20 cellular contexts compared by ENCODE assay signal in genomic region chr17:28476076-28476475, GRCh38. TPM values are rescaled to one million over a fixed set of nuclear protein-coding genes. Genes with fewer than 3 reads are reported as not detected.
"Had no signal": no experiment of that assay in that cellular context is flagged by ENCODE, and none has a peak within 500 bp of the region (broad histone marks: within the 10 kb centered on the region; RNA-seq: fewer than 3 reads in every experiment).

No MANE protein-coding gene starts in this region.

- ATAC-seq: left cardiac atrium, right lobe of liver had no signal

- DNase-seq: activated CD4-positive, alpha-beta T cell treated with anti-CD3 and anti-CD28 coated beads, Interleukin-2, amount 50 U/mL, for 4 hours; activated CD4-positive, CD25-positive, alpha-beta regulatory T cell treated with anti-CD3 and anti-CD28 coated beads, Interleukin-2, amount 50 U/mL, for 72 hours; activated naive CD4-positive, alpha-beta T cell treated with anti-CD3 and anti-CD28 coated beads, Interleukin-2, amount 50 U/mL, for 16 hours; activated T-cell treated with anti-CD3 and anti-CD28 coated beads, Interleukin-2, amount 50 U/mL, for 72 hours; brain microvascular endothelial cell; esophagus squamous epithelium; foreskin fibroblast; glutamatergic neuron; immature natural killer cell; left cardiac atrium; nucleus accumbens; right lobe of liver; stimulated activated CD4-positive, alpha-beta T cell treated with anti-CD3 and anti-CD28 coated beads, Interleukin-2, amount 100 ng/mL, for 48 hours; testis had no signal

- H3K27me3 Mint-ChIP-seq: naive thymus-derived CD4-positive, alpha-beta T cell; stimulated activated naive CD8-positive, alpha-beta T cell treated with anti-CD3 and anti-CD28 coated beads, Interleukin-15, Interleukin-2, amounts not matched to agents 100 ng/mL and 50 ng/mL, for 24 hours had no signal

- H3K4me1 ChIP-seq: esophagus squamous epithelium, prostate gland, right lobe of liver, testis had no signal

- H3K9me3 ChIP-seq: esophagus squamous epithelium, prostate gland, right lobe of liver, testis had no signal

- H3K27ac Mint-ChIP-seq: activated T-cell treated with anti-CD3 and anti-CD28 coated beads, Interleukin-2, amount 50 U/mL, for 72 hours; immature natural killer cell had no signal

- H3K27me3 ChIP-seq: esophagus squamous epithelium, right lobe of liver, testis had no signal

- H3K27ac ChIP-seq: brain microvascular endothelial cell, esophagus squamous epithelium, prostate gland, right lobe of liver, testis had no signal

- H3K36me3 ChIP-seq: brain microvascular endothelial cell, esophagus squamous epithelium, prostate gland, right lobe of liver had no signal

- H3K36me3 Mint-ChIP-seq: immature natural killer cell; naive thymus-derived CD4-positive, alpha-beta T cell had no signal

- H3K9me3 Mint-ChIP-seq: activated T-cell treated with anti-CD3 and anti-CD28 coated beads, Interleukin-2, amount 50 U/mL, for 72 hours; immature natural killer cell; stimulated activated naive CD8-positive, alpha-beta T cell treated with anti-CD3 and anti-CD28 coated beads, Interleukin-15, Interleukin-2, amounts not matched to agents 100 ng/mL and 50 ng/mL, for 24 hours had no signal

- H3K4me3 ChIP-seq: esophagus squamous epithelium, lung, prostate gland, right lobe of liver, testis had no signal

- H3K4me3 Mint-ChIP-seq: activated T-cell treated with anti-CD3 and anti-CD28 coated beads, Interleukin-2, amount 50 U/mL, for 72 hours; immature natural killer cell; stimulated activated naive CD8-positive, alpha-beta T cell treated with anti-CD3 and anti-CD28 coated beads, Interleukin-15, Interleukin-2, amounts not matched to agents 100 ng/mL and 50 ng/mL, for 24 hours had no signal

RNA-seq across cellular contexts. Expression of gene SLC13A2, which starts 2.6 kb away (rescaled TPM):
- total RNA-seq: activated T-cell treated with anti-CD3 and anti-CD28 coated beads, Interleukin-2, amount 50 U/mL, for 72 hours; cerebellum; esophagus squamous epithelium; left cardiac atrium; naive thymus-derived CD4-positive, alpha-beta T cell; T-helper 2 cell treated with Interferon-gamma antibody and Interleukin-4, amounts not matched to agents 100 ng/mL and 5 ng/mL, for 36 hours had no signal
- polyA plus RNA-seq: immature natural killer cell; naive thymus-derived CD4-positive, alpha-beta T cell had no signal

RNA-seq across cellular contexts. Expression of gene FOXN1, which starts 30.1 kb away (rescaled TPM):
- total RNA-seq: activated T-cell treated with anti-CD3 and anti-CD28 coated beads, Interleukin-2, amount 50 U/mL, for 72 hours; cerebellum; left cardiac atrium; naive thymus-derived CD4-positive, alpha-beta T cell; right lobe of liver; T-helper 2 cell treated with Interferon-gamma antibody and Interleukin-4, amounts not matched to agents 100 ng/mL and 5 ng/mL, for 36 hours had no signal
- polyA plus RNA-seq: immature natural killer cell; naive thymus-derived CD4-positive, alpha-beta T cell had no signal
